Comparison of ENCODE assay signal across 18 cellular contexts in the genomic region with DNA sequence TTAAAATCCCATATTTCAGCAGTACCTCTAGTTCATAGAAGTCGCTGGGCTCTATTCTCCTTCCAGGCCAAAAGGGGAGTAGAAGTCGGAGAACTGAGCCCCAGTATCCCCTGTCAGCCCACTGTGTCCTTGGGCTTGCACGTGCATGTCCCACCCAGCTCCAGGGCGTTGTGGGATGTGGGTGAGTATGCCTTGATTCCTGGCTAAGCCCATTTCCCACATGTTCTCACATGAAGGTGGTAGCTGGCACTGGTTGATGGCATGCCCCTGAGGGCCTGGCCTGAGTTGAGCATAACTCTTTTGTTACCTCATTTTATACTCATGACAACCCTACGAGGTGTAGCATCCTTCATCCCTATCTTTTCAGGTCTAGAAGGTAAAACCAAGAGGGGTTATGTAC. TPM values are rescaled to one million over a fixed set of nuclear protein-coding genes. Genes with fewer than 3 reads are reported as not detected.
A peak's percentile ranks its signal among the peaks of the same experiment; 100 is the strongest.
DNase-seq lines count a peak whose midpoint lies in the region; TF ChIP-seq lines count a peak whose summit lies in the region.
"Had no signal": no experiment of that assay in that cellular context is flagged by ENCODE, and none has a peak within 500 bp of the region (broad histone marks: within the 10 kb centered on the region; RNA-seq: fewer than 3 reads in every experiment).

No MANE protein-coding gene starts in this region.

- intact Hi-C loops in posterior vena cava (cut with DNase I), result no loop called here

- TF ChIP-seq CTCF in 22Rv1 (IDR thresholded peaks at IDR 0.05), result no peak
- no peak for TF ChIP-seq CTCF in epithelial cell of esophagus (IDR thresholded peaks at IDR 0.05; ENCODE audit: insufficient read depth, low read depth, low read length, missing control alignments)

- H3K4me3 ChIP-seq in epithelial cell of esophagus (ENCODE audit: low read length), result no peak overlapping the region
- H3K4me3 ChIP-seq: A549; BLaER1 treated with 17β-estradiol and CSF1 and Interleukin-3, amounts not matched to agents 10 nM and 100 nM had no signal

- DNase-seq in epithelial cell of esophagus (ENCODE audit: low read depth) (peak; percentile 51), posterior vena cava (ENCODE audit: low spot score) (peak; percentile 12), NCI-H2107 (lab: John Stamatoyannopoulos, UW) (no peak), activated gamma-delta T cell (lab: John Stamatoyannopoulos, UW) (no peak), NCI-H748 (lab: John Stamatoyannopoulos, UW; ENCODE audit: unreplicated experiment) (no peak)
- DNase-seq: AML-193; Caco-2; Calu3; CD4-positive, alpha-beta T cell; CD8-positive, alpha-beta T cell; DMS79 treated with DMSO at 0.1 percent for 48 hours; GF-D8 had no signal

- H3K27ac ChIP-seq in 22Rv1 (peak overlapping the region; percentile 43; the same call in 1 of the 2 replicates), angular gyrus (ENCODE audit: low read depth, low read length) (peak overlapping the region; percentile 40)
- H3K27ac ChIP-seq: A549; BLaER1 treated with 17β-estradiol and CSF1 and Interleukin-3, amounts not matched to agents 10 nM and 100 nM; C4-2B had no signal

RNA-seq across cellular contexts. Expression of a gene that starts 8.0 kb away (rescaled TPM):
- total RNA-seq in posterior vena cava, result 1 to 10 TPM in 1 of 2 donors, under 1 TPM in 1; 0.51 to 1.8 TPM
- total RNA-seq: B cell; Caco-2; CD4-positive, alpha-beta T cell; CD8-positive, alpha-beta T cell had no signal

RNA-seq across cellular contexts. Expression of a gene that starts 46.0 kb away (rescaled TPM):
- under 1 TPM in 1 of 2 donors, not detected in 1; 0.19 TPM for total RNA-seq in posterior vena cava
- total RNA-seq: B cell; Caco-2; Calu3; CD4-positive, alpha-beta T cell; CD8-positive, alpha-beta T cell had no signal

RNA-seq across cellular contexts. Expression of a gene that starts 51.9 kb away (rescaled TPM):
- 10 to 100 TPM in 1 of 2 donors, 1 to 10 TPM in 1; 9.3 to 15.5 TPM for total RNA-seq in posterior vena cava

Comparison
In these comparisons a context has a peak if more than half of its experiments do, and no peak if none do; other contexts are left out.
1. DNase-seq: peak in epithelial cell of esophagus (single experiment) and posterior vena cava (single experiment); none in NCI-H2107 (single experiment), activated gamma-delta T cell (single experiment) and NCI-H748 (single experiment).